In the genomic region with DNA sequence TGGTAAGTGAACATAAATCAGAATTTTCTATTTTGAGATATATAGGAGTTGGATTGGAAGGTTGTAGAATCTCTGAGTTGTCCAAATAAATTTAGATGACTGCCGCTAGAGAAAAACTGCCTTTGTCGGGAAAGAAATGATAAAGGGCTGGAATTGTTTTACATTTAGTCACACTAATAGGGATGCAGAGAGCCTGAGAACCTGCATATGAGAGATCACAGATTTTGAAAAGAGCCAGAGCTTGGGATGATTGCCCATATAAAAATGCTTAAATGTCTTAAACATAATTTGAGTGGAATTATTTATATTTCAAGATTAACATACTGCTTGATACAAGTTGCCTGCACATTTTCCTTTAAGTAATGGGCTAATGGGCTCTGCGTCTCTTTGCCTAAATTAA, we compare ENCODE assay signal across 6 cellular contexts.
"Had no signal": no experiment of that assay in that cellular context is flagged by ENCODE, and none has a peak within 500 bp of the region (broad histone marks: within the 10 kb centered on the region; RNA-seq: fewer than 3 reads in every experiment).

No MANE protein-coding gene starts in this region.

- H3K27ac ChIP-seq: HL-60 had no signal

- H3K36me3 ChIP-seq: HAP-1 had no signal

- H3K4me3 ChIP-seq: HAP-1 had no signal

- H3K4me1 ChIP-seq: HAP-1 had no signal

- DNase-seq: GOT3, H7, HFFc6, KBM-7 had no signal
